9 cellular contexts compared by ENCODE assay signal in genomic region chr3:53073553-53074365, GRCh38. TPM values are rescaled to one million over a fixed set of nuclear protein-coding genes. Genes with fewer than 3 reads are reported as not detected.
DNase-seq lines count a peak whose midpoint lies in the region; ATAC-seq and TF ChIP-seq lines count a peak whose summit lies in the region.
"Had no signal": no experiment of that assay in that cellular context is flagged by ENCODE, and none has a peak within 500 bp of the region (broad histone marks: within the 10 kb centered on the region; RNA-seq: fewer than 3 reads in every experiment).

No MANE protein-coding gene starts in this region.

- no peaks in the 10 kb centered on the region for H3K9me3 ChIP-seq in right cardiac atrium (ENCODE audit: control insufficient read depth, low read length)

- 72% methylated on average over 17 of the region's 17 CpGs for WGBS in right cardiac atrium

- no peak for TF ChIP-seq CTCF in WTC11 (IDR thresholded peaks at IDR 0.05)

- ATAC-seq in WTC11 (no peak), right cardiac atrium (peak in 1 of 2 donors; percentile 5), GM19328 (IDR thresholded peaks at IDR 0.05; ENCODE audit: unreplicated experiment) (no peak)

- POLR2A ChIA-PET in WTC11 (lab: Charles Lee): no interaction called here

- H3K4me1 ChIP-seq in right cardiac atrium (ENCODE audit: control insufficient read depth, insufficient read depth, low read length): peaks cover 4% of the 10 kb centered on the region

- DNase-seq in H7: peak; percentile 48
- DNase-seq in WTC11 (ENCODE audit: low spot score): peak; percentile 11
- no peak for DNase-seq in right cardiac atrium
- DNase-seq in NCI-H2196 (lab: John Stamatoyannopoulos, UW; ENCODE audit: unreplicated experiment): no peak
- DNase-seq in NCI-H82 (lab: John Stamatoyannopoulos, UW): no peak
- DNase-seq in kidney tubule cell (ENCODE audit: low spot score): no peak
- DNase-seq: NCI-H774 had no signal

- H3K36me3 Mint-ChIP-seq in WTC11: no peaks in the 10 kb centered on the region

- no peak overlapping the region for H3K27ac ChIP-seq in right cardiac atrium (ENCODE audit: low read length)
- H3K27ac ChIP-seq in skin epidermis: peak overlapping the region in 17 of 21 experiments; percentile 14 to 86 (median 75)

- no peaks in the 10 kb centered on the region for H3K27me3 ChIP-seq in H7 (ENCODE audit: control insufficient read depth, insufficient read depth, low read length)
- H3K27me3 ChIP-seq in right cardiac atrium (ENCODE audit: control insufficient read depth, insufficient read depth): no peaks in the 10 kb centered on the region

- H3K4me1 Mint-ChIP-seq in WTC11: peaks cover 22% of the 10 kb centered on the region

- H3K4me3 Mint-ChIP-seq in WTC11: peak overlapping the region; percentile 77

- H3K27ac Mint-ChIP-seq in WTC11: peak overlapping the region; percentile 83; the same call in 1 of the 2 replicates

- intact Hi-C loops in right cardiac atrium (cut with DNase I): loop anchor here in 3 of 4 donors (5.0 to 10.0 kb wide), 4 partner anchors 129 to 329 kb away; no protein-coding TSS in a partner anchor

- CTCF ChIA-PET in WTC11 (lab: Charles Lee): interaction anchor here (0.6 to 3.4 kb wide), 12 partner anchors 9 to 281 kb away, joined by 3 to 9 read pairs (median 5); partner anchors contain the start of genes SFMBT1 and STIMATE

- H3K36me3 ChIP-seq in H7 (replicated peaks; ENCODE audit: control insufficient read depth, insufficient read depth, low read length): no peaks in the 10 kb centered on the region

- H3K9me3 Mint-ChIP-seq in WTC11: no peaks in the 10 kb centered on the region

- H3K27me3 Mint-ChIP-seq in WTC11 (ENCODE audit: low read depth): peaks cover 2% of the 10 kb centered on the region; the same call in 1 of the 2 replicates

- H3K4me3 ChIP-seq in H7 (ENCODE audit: insufficient read depth, low read depth, low read length) (no peak overlapping the region), right cardiac atrium (ENCODE audit: low read length) (peak overlapping the region; percentile 73), skin epidermis (peak overlapping the region; percentile 49 to 74 (median 61))

TF ChIP-seq in WTC11, 78 proteins besides CTCF, POLR2A, EP300 and RAD21:
- no peak for TF ChIP-seq TP53 (CRISPR knock-in tag; IDR thresholded peaks at IDR 0.05)
- no peak for TF ChIP-seq HMGA2 (CRISPR knock-in tag; IDR thresholded peaks at IDR 0.05)
- TF ChIP-seq SMAD3 (CRISPR knock-in tag; IDR thresholded peaks at IDR 0.05; ENCODE audit: borderline replicate concordance): no peak
- no peak for TF ChIP-seq TCF7 (CRISPR knock-in tag; IDR thresholded peaks at IDR 0.05; ENCODE audit: low read depth)
- no peak for TF ChIP-seq CREM (CRISPR knock-in tag; IDR thresholded peaks at IDR 0.05)
- no peak for TF ChIP-seq ZSCAN18 (CRISPR knock-in tag; IDR thresholded peaks at IDR 0.05)
- TF ChIP-seq ZNF416 (CRISPR knock-in tag; IDR thresholded peaks at IDR 0.05): no peak
- no peak for TF ChIP-seq NR3C1 (CRISPR knock-in tag; conservative IDR thresholded peaks at IDR 0.05; ENCODE audit: low read depth)
- TF ChIP-seq FOXP4 (CRISPR knock-in tag; IDR thresholded peaks at IDR 0.05): no peak
- no peak for TF ChIP-seq MYBL2 (CRISPR knock-in tag; IDR thresholded peaks at IDR 0.05)
- no peak for TF ChIP-seq ATF3 (CRISPR knock-in tag; conservative IDR thresholded peaks at IDR 0.05)
- no peak for TF ChIP-seq JAZF1 (CRISPR knock-in tag; IDR thresholded peaks at IDR 0.05)
- no peak for TF ChIP-seq NFATC4 (CRISPR knock-in tag; IDR thresholded peaks at IDR 0.05)
- TF ChIP-seq FOXJ3 (CRISPR knock-in tag; IDR thresholded peaks at IDR 0.05; ENCODE audit: borderline replicate concordance): no peak
- TF ChIP-seq ZNF232 (CRISPR knock-in tag; IDR thresholded peaks at IDR 0.05): no peak
- no peak for TF ChIP-seq GRHL2 (CRISPR knock-in tag; IDR thresholded peaks at IDR 0.05; ENCODE audit: insufficient replicate concordance, severe bottlenecking)

RNA-seq across cellular contexts. Expression of gene SFMBT1, which starts 27.9 kb away (rescaled TPM):
- total RNA-seq in H7 (2014; rRNA removed; shearing (Covaris generic)): 12.9 and 22.2 TPM in 2 replicates
- total RNA-seq in WTC11 (2021): 12.3 to 20.9 TPM (median 14.7 TPM) in 3 replicates
- total RNA-seq in right cardiac atrium: 10 to 100 TPM; 12.3 to 19.3 (median 16.0) TPM
- polyA plus RNA-seq in right cardiac atrium: 3.8 TPM

RNA-seq across cellular contexts. Expression of gene RFT1, which starts 56.5 kb away (rescaled TPM):
- total RNA-seq in H7 (2014; rRNA removed; shearing (Covaris generic)): 9.5 and 10.4 TPM in 2 replicates
- total RNA-seq in WTC11 (2021) (26.3 to 28.0 TPM (median 27.1 TPM) in 3 replicates), right cardiac atrium (10 to 100 TPM; 10.6 to 12.9 (median 12.6) TPM)
- polyA plus RNA-seq in right cardiac atrium: 7.0 TPM

Comparison
In these comparisons a context has a peak if more than half of its experiments do, and no peak if none do; other contexts are left out.
1. DNase-seq: peak in H7 (single experiment) and WTC11 (single experiment); none in right cardiac atrium (0 of 3), NCI-H2196 (single experiment), NCI-H82 (single experiment) and kidney tubule cell (single experiment).